19 cellular contexts compared by ENCODE assay signal in genomic region chr2:233674995-233675394, GRCh38. TPM values are rescaled to one million over a fixed set of nuclear protein-coding genes. Genes with fewer than 3 reads are reported as not detected.
A peak's percentile ranks its signal among the peaks of the same experiment; 100 is the strongest.
DNase-seq lines count a peak whose midpoint lies in the region; ATAC-seq and TF ChIP-seq lines count a peak whose summit lies in the region.
"Had no signal": no experiment of that assay in that cellular context is flagged by ENCODE, and none has a peak within 500 bp of the region (broad histone marks: within the 10 kb centered on the region; RNA-seq: fewer than 3 reads in every experiment).

No MANE protein-coding gene starts in this region.

- H3K27me3 ChIP-seq in BE2C (no peaks in the 10 kb centered on the region; the same call in 1 of the 2 replicates), endodermal cell (ENCODE audit: control insufficient read depth, insufficient read depth, low read length, poor library complexity, severe bottlenecking) (peaks cover 9% of the 10 kb centered on the region)
- H3K27me3 ChIP-seq: esophagus squamous epithelium, SJSA1, stomach had no signal

- no peaks in the 10 kb centered on the region for H3K4me1 Mint-ChIP-seq in endodermal cell

- H3K36me3 ChIP-seq in BE2C: no peaks in the 10 kb centered on the region
- H3K36me3 ChIP-seq in endodermal cell (ENCODE audit: control insufficient read depth, insufficient read depth, low read length): no peaks in the 10 kb centered on the region
- H3K36me3 ChIP-seq: esophagus squamous epithelium, SJSA1, stomach had no signal

- peaks cover 15% of the 10 kb centered on the region for H3K27me3 Mint-ChIP-seq in endodermal cell (ENCODE audit: insufficient read depth)
- H3K27me3 Mint-ChIP-seq: dendritic cell treated with granulocyte-macrophage colony-stimulating factor and Interleukin-4, amounts not matched to agents 40 ng/mL and 50 ng/mL, for 4 days had no signal

- no peaks in the 10 kb centered on the region for H3K36me3 Mint-ChIP-seq in endodermal cell (ENCODE audit: low read depth)

- WGBS in endodermal cell (ENCODE audit: insufficient coverage in 1 of 2, insufficient read length in 1 of 2), 2 experiments: 63 to 71% methylated on average over 3 to 4 of the region's 4 CpGs

- H3K9me3 Mint-ChIP-seq in endodermal cell: no peaks in the 10 kb centered on the region
- H3K9me3 Mint-ChIP-seq: dendritic cell treated with granulocyte-macrophage colony-stimulating factor and Interleukin-4, amounts not matched to agents 40 ng/mL and 50 ng/mL, for 4 days had no signal

- TF ChIP-seq CTCF in BE2C (IDR thresholded peaks at IDR 0.05; ENCODE audit: low read depth, low read length) (peak; percentile 21), endodermal cell (conservative IDR thresholded peaks at IDR 0.05) (peak; percentile 54)

- no peak overlapping the region for H3K27ac ChIP-seq in endodermal cell (ENCODE audit: low read depth, low read length)
- H3K27ac ChIP-seq: esophagus squamous epithelium, SJSA1, stomach had no signal

- H3K4me1 ChIP-seq in BE2C (no peaks in the 10 kb centered on the region), endodermal cell (ENCODE audit: control insufficient read depth, insufficient read depth, low read length) (no peaks in the 10 kb centered on the region)
- H3K4me1 ChIP-seq: SJSA1, stomach had no signal

- no peak for ATAC-seq in GM21515 (IDR thresholded peaks at IDR 0.05; ENCODE audit: unreplicated experiment)

- DNase-seq in BE2C (no peak), NCI-H1105 (lab: John Stamatoyannopoulos, UW) (peak; percentile 4), endodermal cell (no peak), NCI-H1048 (lab: John Stamatoyannopoulos, UW) (no peak), MV-4-11 (lab: John Stamatoyannopoulos, UW) (no peak)
- DNase-seq: activated CD4-positive, alpha-beta T cell treated with anti-CD3 and anti-CD28 coated beads for 4 hours; activated naive CD4-positive, alpha-beta T cell treated with Interleukin-2 at 50 U/mL for 16 hours; esophagus squamous epithelium; head of caudate nucleus; IMR-90; stomach; T-helper 9 cell had no signal

- H3K4me3 Mint-ChIP-seq in endodermal cell: no peak overlapping the region
- H3K4me3 Mint-ChIP-seq: dendritic cell treated with granulocyte-macrophage colony-stimulating factor and Interleukin-4, amounts not matched to agents 40 ng/mL and 50 ng/mL, for 4 days had no signal

- H3K27ac Mint-ChIP-seq in endodermal cell: no peak overlapping the region
- H3K27ac Mint-ChIP-seq: dendritic cell treated with granulocyte-macrophage colony-stimulating factor and Interleukin-4, amounts not matched to agents 40 ng/mL and 50 ng/mL, for 4 days had no signal

- H3K4me3 ChIP-seq in BE2C (ENCODE audit: low read depth, low read length) (no peak overlapping the region), endodermal cell (ENCODE audit: low read length) (no peak overlapping the region)
- H3K4me3 ChIP-seq: esophagus squamous epithelium, SJSA1, stomach had no signal

- H3K9me3 ChIP-seq in BE2C (no peaks in the 10 kb centered on the region), endodermal cell (ENCODE audit: control insufficient read depth, low read length) (no peaks in the 10 kb centered on the region)
- H3K9me3 ChIP-seq: esophagus squamous epithelium, SJSA1, stomach had no signal

- H3K9ac ChIP-seq in endodermal cell (ENCODE audit: extremely low read depth, low read length, poor library complexity, severe bottlenecking): no peak overlapping the region

RNA-seq across cellular contexts. Expression of gene UGT1A9, which starts 3.3 kb away (rescaled TPM):
- not detected for polyA plus RNA-seq in BE2C (2012; ENCODE audit: insufficient read depth, insufficient read length, low read depth)
- not detected for total RNA-seq in endodermal cell
- polyA plus RNA-seq in endodermal cell (2013, experiment 1 of 2): not detected
- not detected for polyA plus RNA-seq in endodermal cell (2013, experiment 2 of 2)
- total RNA-seq: astrocyte, IMR-90, SJSA1, urinary bladder had no signal
- polyA plus RNA-seq: IMR-90, keratinocyte, stomach had no signal

RNA-seq across cellular contexts. Expression of gene UGT1A7, which starts 6.7 kb away (rescaled TPM):
- polyA plus RNA-seq in BE2C (2012; ENCODE audit: insufficient read depth, insufficient read length, low read depth): not detected
- not detected for total RNA-seq in endodermal cell
- not detected for polyA plus RNA-seq in endodermal cell (2013, experiment 1 of 2)
- not detected for polyA plus RNA-seq in endodermal cell (2013, experiment 2 of 2)
- total RNA-seq: astrocyte, IMR-90, SJSA1 had no signal
- polyA plus RNA-seq: IMR-90 had no signal

RNA-seq across cellular contexts. Expression of gene UGT1A6, which starts 17.7 kb away (rescaled TPM):
- not detected for polyA plus RNA-seq in BE2C (2012; ENCODE audit: insufficient read depth, insufficient read length, low read depth)
- total RNA-seq in endodermal cell: not detected
- polyA plus RNA-seq in endodermal cell (2013, experiment 1 of 2): not detected
- not detected for polyA plus RNA-seq in endodermal cell (2013, experiment 2 of 2)
- total RNA-seq: astrocyte, IMR-90, SJSA1 had no signal
- polyA plus RNA-seq: IMR-90 had no signal

RNA-seq across cellular contexts. Expression of gene UGT1A5, which starts 37.7 kb away (rescaled TPM):
- polyA plus RNA-seq in BE2C (2012; ENCODE audit: insufficient read depth, insufficient read length, low read depth): not detected
- total RNA-seq in endodermal cell: not detected
- polyA plus RNA-seq in endodermal cell (2013, experiment 1 of 2): not detected
- polyA plus RNA-seq in endodermal cell (2013, experiment 2 of 2): not detected
- total RNA-seq: astrocyte, IMR-90, SJSA1 had no signal
- polyA plus RNA-seq: IMR-90, stomach, urinary bladder had no signal

RNA-seq across cellular contexts. Expression of gene UGT1A10, which starts 38.7 kb away (rescaled TPM):
- not detected for polyA plus RNA-seq in BE2C (2012; ENCODE audit: insufficient read depth, insufficient read length, low read depth)
- total RNA-seq in endodermal cell: under 1 TPM in 1 of 2 donors, not detected in 1; 0.13 TPM
- not detected for polyA plus RNA-seq in endodermal cell (2013, experiment 1 of 2)
- polyA plus RNA-seq in endodermal cell (2013, experiment 2 of 2): not detected
- total RNA-seq: astrocyte, IMR-90, renal cortical epithelial cell, SJSA1, urinary bladder had no signal
- polyA plus RNA-seq: IMR-90, urinary bladder had no signal
